ENCODE assay signal across 8 cellular contexts in genomic region chr16:75305364-75306101, GRCh38. TPM values are rescaled to one million over a fixed set of nuclear protein-coding genes. Genes with fewer than 3 reads are reported as not detected.
DNase-seq lines count a peak whose midpoint lies in the region; TF ChIP-seq lines count a peak whose summit lies in the region.

No MANE protein-coding gene starts in this region.

- DNase-seq in EH (ENCODE audit: low read depth), result peak; percentile 100
- DNase-seq in GM23248, result peak; percentile 100
- peak; percentile 41 to 42 for DNase-seq in activated CD4-positive, alpha-beta T cell treated with anti-CD3 and anti-CD28 coated beads for 24 hours (ENCODE audit: low read depth in 2 of 2)
- DNase-seq in endodermal cell, result peak; percentile 70
- peak; percentile 89 to 93 for DNase-seq in suprapubic skin (ENCODE audit: low spot score in 2 of 2)
- no peak for DNase-seq in effector CD4-positive, alpha-beta T cell

- H4K20me1 ChIP-seq in GM23248 (ENCODE audit: insufficient read depth) (no peaks in the 10 kb centered on the region), Loucy (ENCODE audit: insufficient read depth, low read length, poor library complexity, severe bottlenecking) (no peaks in the 10 kb centered on the region)

- no peaks in the 10 kb centered on the region for H3K36me3 ChIP-seq in GM23248 (ENCODE audit: low read depth)
- peaks cover 5% of the 10 kb centered on the region; the same call in 1 of the 2 replicates for H3K36me3 ChIP-seq in Loucy (ENCODE audit: insufficient read depth, low read length)
- peaks cover 34% of the 10 kb centered on the region for H3K36me3 ChIP-seq in endodermal cell (ENCODE audit: control insufficient read depth, insufficient read depth, low read length)
- peaks cover 13 to 33% of the 10 kb centered on the region in 2 donors for H3K36me3 ChIP-seq in muscle layer of duodenum (ENCODE audit: control insufficient read depth in 1 of 2, insufficient read depth in 2 of 2, low read length in 2 of 2)
- peaks cover 9% of the 10 kb centered on the region for H3K36me3 ChIP-seq in suprapubic skin

- H3K4me2 ChIP-seq in GM23248 (ENCODE audit: unreplicated experiment) (peak overlapping the region; percentile 77), Loucy (ENCODE audit: low read depth, low read length, poor library complexity, severe bottlenecking) (peak overlapping the region; percentile 78)

- TF ChIP-seq POLR2A in suprapubic skin (IDR thresholded peaks at IDR 0.05), result no peak

- H3K9me2 ChIP-seq in GM23248 (ENCODE audit: insufficient read depth) (peaks cover 4% of the 10 kb centered on the region; the same call in 1 of the 2 replicates), Loucy (replicated peaks; ENCODE audit: low read depth, low read length) (no peaks in the 10 kb centered on the region)

- H3K79me2 ChIP-seq in GM23248 (ENCODE audit: insufficient read depth), result 0 out of 2 replicates have a peak, but pooled peaks cover 12% of the 10 kb centered on the region
- no peaks in the 10 kb centered on the region for H3K79me2 ChIP-seq in Loucy (ENCODE audit: insufficient read depth, low read length)

- peaks cover 31% of the 10 kb centered on the region for H3K4me1 Mint-ChIP-seq in endodermal cell

- H3K36me3 Mint-ChIP-seq in endodermal cell (ENCODE audit: low read depth), result peaks cover 42% of the 10 kb centered on the region

- H3F3A ChIP-seq in GM23248 (ENCODE audit: insufficient read depth), result peaks cover 35% of the 10 kb centered on the region
- peaks cover 9% of the 10 kb centered on the region; the same call in 1 of the 2 replicates for H3F3A ChIP-seq in Loucy (ENCODE audit: low read depth)

- H3K9ac ChIP-seq in GM23248 (peak overlapping the region; percentile 86), Loucy (ENCODE audit: low read depth, low read length, poor library complexity, severe bottlenecking) (peak overlapping the region; percentile 68), endodermal cell (ENCODE audit: extremely low read depth, low read length, poor library complexity, severe bottlenecking) (no peak overlapping the region)

- H3K4me3 ChIP-seq in GM23248, result peak overlapping the region; percentile 53
- H3K4me3 ChIP-seq in Loucy (ENCODE audit: low read length, poor library complexity, severe bottlenecking), result peak overlapping the region; percentile 55
- peak overlapping the region; percentile 2 for H3K4me3 ChIP-seq in endodermal cell (ENCODE audit: low read length)
- H3K4me3 ChIP-seq in muscle layer of duodenum (ENCODE audit: low read depth in 1 of 2, low read length in 2 of 2), result peak overlapping the region in 1 of 2 donors; percentile 34
- H3K4me3 ChIP-seq in suprapubic skin, result peak overlapping the region; percentile 18

- peak overlapping the region; percentile 79 for H3K27ac Mint-ChIP-seq in endodermal cell

- H3K27me3 ChIP-seq in GM23248 (replicated peaks; ENCODE audit: insufficient read depth) (no peaks in the 10 kb centered on the region), Loucy (ENCODE audit: insufficient read depth, low read length, poor library complexity, severe bottlenecking) (no peaks in the 10 kb centered on the region), endodermal cell (ENCODE audit: control insufficient read depth, insufficient read depth, low read length, poor library complexity, severe bottlenecking) (no peaks in the 10 kb centered on the region), muscle layer of duodenum (ENCODE audit: low read depth, low read length) (no peaks in the 10 kb centered on the region), suprapubic skin (no peaks in the 10 kb centered on the region)

- no peak for TF ChIP-seq EP300 in suprapubic skin (IDR thresholded peaks at IDR 0.05)

- peak overlapping the region; percentile 32 for H2AFZ ChIP-seq in GM23248
- peak overlapping the region; percentile 56; the same call in 1 of the 2 replicates for H2AFZ ChIP-seq in Loucy (ENCODE audit: low read length)

- no peaks in the 10 kb centered on the region for H3K27me3 Mint-ChIP-seq in endodermal cell (ENCODE audit: insufficient read depth)

- H3K9me3 ChIP-seq in GM23248 (ENCODE audit: low read depth) (no peaks in the 10 kb centered on the region), Loucy (ENCODE audit: insufficient read depth, low read depth, low read length) (no peaks in the 10 kb centered on the region), endodermal cell (ENCODE audit: control insufficient read depth, low read length) (no peaks in the 10 kb centered on the region), muscle layer of duodenum (ENCODE audit: control insufficient read depth in 1 of 2, low read length in 2 of 2) (no peaks in the 10 kb centered on the region), suprapubic skin (no peaks in the 10 kb centered on the region)

- no peaks in the 10 kb centered on the region for H3K9me3 Mint-ChIP-seq in endodermal cell

- TF ChIP-seq CTCF in Loucy (conservative IDR thresholded peaks at IDR 0.05; ENCODE audit: low read length), result no peak
- TF ChIP-seq CTCF in endodermal cell (conservative IDR thresholded peaks at IDR 0.05), result no peak
- no peak for TF ChIP-seq CTCF in suprapubic skin (IDR thresholded peaks at IDR 0.05)

- H3K4me1 ChIP-seq in GM23248 (ENCODE audit: insufficient read depth) (peaks cover 28% of the 10 kb centered on the region), Loucy (ENCODE audit: insufficient read depth, low read length, poor library complexity, severe bottlenecking) (peaks cover 33% of the 10 kb centered on the region), endodermal cell (ENCODE audit: control insufficient read depth, insufficient read depth, low read length) (peaks cover 10% of the 10 kb centered on the region), muscle layer of duodenum (ENCODE audit: control insufficient read depth in 1 of 2, insufficient read depth in 2 of 2, low read length in 2 of 2) (peaks cover 13 to 22% of the 10 kb centered on the region in 2 donors), suprapubic skin (peaks cover 35% of the 10 kb centered on the region)

- H3K4me3 Mint-ChIP-seq in endodermal cell, result no peak overlapping the region

- peak overlapping the region; percentile 99 for H3K27ac ChIP-seq in GM23248
- H3K27ac ChIP-seq in endodermal cell (ENCODE audit: low read depth, low read length), result peak overlapping the region; percentile 19
- H3K27ac ChIP-seq in muscle layer of duodenum (ENCODE audit: low read length), result peak overlapping the region; percentile 96
- H3K27ac ChIP-seq in suprapubic skin, result peak overlapping the region; percentile 87

- in situ Hi-C loops in GM23248 (cut with MboI), result no loop called here

- 4 to 6% methylated on average over 8 of the region's 8 CpGs for WGBS in GM23248 (ENCODE audit: low coverage in 1 of 2, low lambda C conversion rate in 2 of 2, missing lambda C conversion rate in 2 of 2), 2 experiments
- 77 to 81% methylated on average over 8 of the region's 8 CpGs for WGBS in endodermal cell (ENCODE audit: insufficient coverage in 1 of 2, insufficient read length in 1 of 2), 2 experiments
- 20% methylated on average over 8 of the region's 8 CpGs for WGBS in suprapubic skin

RNA-seq across cellular contexts. Expression of gene BCAR1, which starts 54.1 kb away (rescaled TPM):
- total RNA-seq in GM23248 (2014; rRNA removed; shearing (Covaris generic)), result 84.0 and 87.0 TPM in 2 replicates
- polyA plus RNA-seq in GM23248 (2016; fragmentation: Nextera tagmentation; extraction: Ambion mirVana), result 52.9 and 56.1 TPM in 2 replicates
- total RNA-seq in endodermal cell, result 10 to 100 TPM; 56.2 to 74.3 TPM
- 38.6 TPM for polyA plus RNA-seq in endodermal cell (2013, experiment 1 of 2)
- 33.2 TPM for polyA plus RNA-seq in endodermal cell (2013, experiment 2 of 2)
- total RNA-seq in suprapubic skin, result 10 to 100 TPM; 26.5 to 39.2 (median 30.9) TPM

Comparison
In these comparisons a context has a peak if more than half of its experiments do, and no peak if none do; other contexts are left out.
1. H3K27ac ChIP-seq: peak in every context shown above with its lines; median percentile 99 in GM23248; 96 in muscle layer of duodenum; 87 in suprapubic skin; 19 in endodermal cell.